Comparison of ENCODE assay signal across 25 cellular contexts in genomic region chr13:34413538-34414210, GRCh38.
"Had no signal": no experiment of that assay in that cellular context is flagged by ENCODE, and none has a peak within 500 bp of the region (broad histone marks: within the 10 kb centered on the region; RNA-seq: fewer than 3 reads in every experiment).

No MANE protein-coding gene starts in this region.

- ATAC-seq: activated CD4-positive, alpha-beta T cell treated with anti-CD3 and anti-CD28 coated beads for 36 hours; activated CD8-positive, alpha-beta memory T cell treated with anti-CD3 and anti-CD28 coated beads, Interleukin-2, amount 10 ng/mL, durations not matched to agents 7 days and 5 days; activated CD8-positive, alpha-beta T cell treated with anti-CD3 and anti-CD28 coated beads, Interleukin-2, amount 10 ng/mL, durations not matched to agents 7 days and 5 days; activated naive CD4-positive, alpha-beta T cell treated with anti-CD3 and anti-CD28 coated beads, Interleukin-2, amount 50 U/mL, for 72 hours; left ventricle myocardium superior; sciatic nerve; stimulated activated effector memory CD8-positive, alpha-beta T cell treated with anti-CD3 and anti-CD28 coated beads, Interleukin-12 subunit alpha, Interleukin-12 subunit beta, amount 100 ng/mL, for 72 hours had no signal

- H3K27me3 Mint-ChIP-seq: activated CD8-positive, alpha-beta memory T cell treated with anti-CD3 and anti-CD28 coated beads, Interleukin-2, amount 10 ng/mL, durations not matched to agents 7 days and 5 days; naive B cell; stimulated activated naive CD8-positive, alpha-beta T cell treated with anti-CD3 and anti-CD28 coated beads, Interleukin-15, Interleukin-2, amounts not matched to agents 100 ng/mL and 50 ng/mL, for 24 hours had no signal

- H3K4me1 Mint-ChIP-seq: activated CD4-positive, alpha-beta T cell treated with anti-CD3 and anti-CD28 coated beads for 36 hours; activated CD8-positive, alpha-beta memory T cell treated with anti-CD3 and anti-CD28 coated beads, Interleukin-2, amount 10 ng/mL, durations not matched to agents 7 days and 5 days; endodermal cell; naive B cell; stimulated activated effector memory CD8-positive, alpha-beta T cell treated with anti-CD3 and anti-CD28 coated beads, Interleukin-12 subunit alpha, Interleukin-12 subunit beta, amount 100 ng/mL, for 72 hours had no signal

- H3K4me1 ChIP-seq: pancreas, prostate gland had no signal

- H3K36me3 Mint-ChIP-seq: activated CD8-positive, alpha-beta memory T cell treated with anti-CD3 and anti-CD28 coated beads, Interleukin-2, amount 10 ng/mL, durations not matched to agents 7 days and 5 days; activated naive CD4-positive, alpha-beta T cell treated with anti-CD3 and anti-CD28 coated beads, Interleukin-2, amount 50 U/mL, for 72 hours; mesothelial cell of epicardium; naive B cell; stimulated activated effector memory CD8-positive, alpha-beta T cell treated with anti-CD3 and anti-CD28 coated beads, Interleukin-12 subunit alpha, Interleukin-12 subunit beta, amount 100 ng/mL, for 72 hours had no signal

- H3K4me3 Mint-ChIP-seq: activated CD4-positive, alpha-beta T cell treated with anti-CD3 and anti-CD28 coated beads for 36 hours; activated CD8-positive, alpha-beta memory T cell treated with anti-CD3 and anti-CD28 coated beads, Interleukin-2, amount 10 ng/mL, durations not matched to agents 7 days and 5 days; activated CD8-positive, alpha-beta T cell treated with anti-CD3 and anti-CD28 coated beads, Interleukin-2, amount 10 ng/mL, durations not matched to agents 7 days and 5 days; endodermal cell; mesothelial cell of epicardium; naive B cell; stimulated activated effector memory CD8-positive, alpha-beta T cell treated with anti-CD3 and anti-CD28 coated beads, Interleukin-12 subunit alpha, Interleukin-12 subunit beta, amount 100 ng/mL, for 72 hours; stimulated activated naive CD8-positive, alpha-beta T cell treated with anti-CD3 and anti-CD28 coated beads, Interleukin-15, Interleukin-2, amounts not matched to agents 100 ng/mL and 50 ng/mL, for 24 hours had no signal

- H3K27ac ChIP-seq: cardiac muscle cell, esophagus muscularis mucosa, pancreas, prostate gland, skin epidermis, thoracic aorta had no signal

- H3K9me3 Mint-ChIP-seq: endodermal cell, mesothelial cell of epicardium had no signal

- H3K36me3 ChIP-seq: cardiac muscle cell, esophagus muscularis mucosa, pancreas, prostate gland, thoracic aorta had no signal

- H3K4me3 ChIP-seq: cardiac muscle cell, esophagus muscularis mucosa, pancreas, prostate gland, skin epidermis, thoracic aorta had no signal

- H3K9me3 ChIP-seq: esophagus muscularis mucosa, pancreas, prostate gland, thoracic aorta had no signal

- H3K27ac Mint-ChIP-seq: activated CD4-positive, alpha-beta T cell treated with anti-CD3 and anti-CD28 coated beads for 36 hours; activated CD8-positive, alpha-beta memory T cell treated with anti-CD3 and anti-CD28 coated beads, Interleukin-2, amount 10 ng/mL, durations not matched to agents 7 days and 5 days; activated CD8-positive, alpha-beta T cell treated with anti-CD3 and anti-CD28 coated beads, Interleukin-2, amount 10 ng/mL, durations not matched to agents 7 days and 5 days; activated naive CD4-positive, alpha-beta T cell treated with anti-CD3 and anti-CD28 coated beads, Interleukin-2, amount 50 U/mL, for 72 hours; endodermal cell; mesothelial cell of epicardium; naive B cell; stimulated activated effector memory CD8-positive, alpha-beta T cell treated with anti-CD3 and anti-CD28 coated beads, Interleukin-12 subunit alpha, Interleukin-12 subunit beta, amount 100 ng/mL, for 72 hours; stimulated activated naive CD8-positive, alpha-beta T cell treated with anti-CD3 and anti-CD28 coated beads, Interleukin-15, Interleukin-2, amounts not matched to agents 100 ng/mL and 50 ng/mL, for 24 hours had no signal

- FAIRE-seq: islet of Langerhans, pancreas, urothelium cell line had no signal

- DNase-seq: activated CD4-positive, alpha-beta T cell treated with anti-CD3 and anti-CD28 coated beads for 36 hours; activated CD4-positive, CD25-positive, alpha-beta regulatory T cell; activated CD8-positive, alpha-beta memory T cell treated with anti-CD3 and anti-CD28 coated beads, Interleukin-2, amount 10 ng/mL, durations not matched to agents 7 days and 5 days; activated CD8-positive, alpha-beta T cell treated with anti-CD3 and anti-CD28 coated beads, Interleukin-2, amount 10 ng/mL, durations not matched to agents 7 days and 5 days; activated naive CD4-positive, alpha-beta T cell; activated T-cell treated with anti-CD3 and anti-CD28 coated beads, Interleukin-2, amount 50 U/mL, for 48 hours; endodermal cell; foreskin melanocyte; left ventricle myocardium superior; naive B cell; pancreas; retina; stimulated activated CD4-positive, alpha-beta T cell treated with anti-CD3 and anti-CD28 coated beads, Interleukin-4, amount 100 ng/mL, for 24 hours had no signal

- H3K27me3 ChIP-seq: cardiac muscle cell, esophagus muscularis mucosa, pancreas had no signal
